In the genomic region with DNA sequence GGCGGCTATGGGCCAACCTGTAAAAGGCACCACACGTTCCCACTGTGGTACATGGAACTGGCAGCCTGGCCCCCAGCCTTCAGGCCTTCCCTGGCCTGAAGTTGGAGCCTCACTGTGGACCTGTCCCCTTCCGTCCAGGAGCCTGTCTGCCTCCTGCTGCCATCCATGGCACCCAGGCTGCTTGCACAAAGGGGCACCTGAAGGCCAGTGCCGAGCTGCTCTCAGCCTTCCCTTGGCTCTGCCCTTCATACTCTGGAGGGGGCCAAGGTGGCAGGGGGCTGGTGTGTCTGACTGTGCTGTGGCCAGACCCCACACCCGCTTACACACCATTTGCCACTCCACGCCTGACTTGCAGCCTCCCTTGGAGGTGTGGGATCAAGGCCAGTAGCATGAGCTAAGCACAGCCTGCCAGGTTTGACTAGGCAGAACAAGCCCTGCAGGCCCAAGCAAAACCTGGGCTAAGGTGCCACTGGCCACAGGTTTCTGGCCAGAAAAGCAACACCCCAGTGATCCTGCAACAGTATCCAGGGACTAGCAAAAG, we compare ENCODE assay signal across 27 cellular contexts. TPM values are rescaled to one million over a fixed set of nuclear protein-coding genes. Genes with fewer than 3 reads are reported as not detected.
"Had no signal": no experiment of that assay in that cellular context is flagged by ENCODE, and none has a peak within 500 bp of the region (broad histone marks: within the 10 kb centered on the region; RNA-seq: fewer than 3 reads in every experiment).

No MANE protein-coding gene starts in this region.

- H3K4me1 Mint-ChIP-seq: IgD-negative memory B cell had no signal

- H3K9me3 ChIP-seq: SJSA1 had no signal

- DNase-seq: Kasumi-1, MM.1S, NCI-H1048, NCI-H1105, NCI-H1417 treated with DMSO at 0.1 percent for 48 hours, NCI-H146, NCI-H1694 treated with DMSO at 0.1 percent for 48 hours, NCI-H2029, NCI-H2081 treated with DMSO at 0.1 percent for 48 hours, NCI-H2171, NCI-H226, NCI-H446, NCI-H510A, NCI-H524 treated with DMSO at 0.1 percent for 48 hours, NCI-H69, NCI-H774, Right ventricle myocardium superior, RPMI8226, SIG-M5 had no signal

- H3K9ac ChIP-seq: KMS-11 had no signal

- H3K4me1 ChIP-seq: SJSA1 had no signal

- H3K36me3 Mint-ChIP-seq: IgD-negative memory B cell had no signal

- H3K4me3 ChIP-seq: K562, SJSA1, SK-N-MC had no signal

- H3K36me3 ChIP-seq: SJSA1 had no signal

- H3K27ac ChIP-seq: KMS-11, SJSA1, SK-N-MC had no signal

- H3K4me3 Mint-ChIP-seq: IgD-negative memory B cell had no signal

- ATAC-seq: K562 had no signal

- H3K4me2 ChIP-seq: KMS-11 had no signal

- H3K27ac Mint-ChIP-seq: IgD-negative memory B cell had no signal

- H3K27me3 ChIP-seq: SJSA1 had no signal

- FAIRE-seq: K562, RCC 7860 had no signal

RNA-seq across cellular contexts. Expression of gene GIMD1, which starts 17.3 kb away (rescaled TPM):
- total RNA-seq: HT1080, K562, M059J, Right ventricle myocardium superior, SJSA1 had no signal
- polyA plus RNA-seq: IgD-negative memory B cell, K562 had no signal
